ENCODE assay signal across 8 cellular contexts in the genomic region with DNA sequence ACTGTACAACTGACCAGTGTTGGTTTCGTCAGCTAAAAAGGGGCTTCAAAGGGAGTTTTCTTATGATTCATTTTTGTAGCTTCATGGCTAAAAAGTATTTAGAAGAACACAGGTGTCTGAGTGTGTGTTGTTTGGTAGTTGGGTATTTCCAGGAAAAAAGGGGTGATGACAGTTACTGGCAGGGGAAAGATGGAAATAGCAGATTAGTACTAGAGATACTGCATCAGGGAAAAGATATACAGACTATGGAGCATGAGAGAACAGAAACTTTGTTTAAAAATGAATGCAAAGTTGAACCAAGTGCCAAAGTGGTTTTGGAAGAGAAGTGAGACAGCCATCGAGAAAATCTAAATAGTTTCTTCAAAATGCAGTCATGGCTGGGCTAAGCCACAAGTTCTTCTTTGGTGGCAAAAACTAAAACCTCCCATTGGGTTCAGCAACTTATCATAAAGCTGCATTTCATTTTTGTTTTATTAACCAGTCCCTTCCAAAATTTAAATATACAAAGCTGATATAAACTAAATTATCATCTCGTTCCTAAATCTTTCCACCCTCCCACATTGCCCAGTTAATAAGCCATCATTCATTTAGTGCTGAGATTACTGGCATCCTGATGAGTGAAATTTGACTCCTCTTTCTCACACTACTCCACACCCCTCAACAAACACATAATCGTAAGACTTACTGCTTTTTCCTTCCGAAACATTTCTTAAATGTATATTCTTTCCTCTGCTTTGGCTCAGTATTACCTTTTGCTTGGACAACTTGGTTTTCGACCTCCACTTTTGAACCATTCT. TPM values are rescaled to one million over a fixed set of nuclear protein-coding genes. Genes with fewer than 3 reads are reported as not detected.
DNase-seq lines count a peak whose midpoint lies in the region; ATAC-seq and TF ChIP-seq lines count a peak whose summit lies in the region.

No MANE protein-coding gene starts in this region.

- H4K20me1 ChIP-seq in GM23338 (replicated peaks; ENCODE audit: insufficient read depth) (no peaks in the 10 kb centered on the region), H9 (ENCODE audit: control insufficient read depth, insufficient read depth, insufficient read length) (no peaks in the 10 kb centered on the region)

- H3K9me3 ChIP-seq in neutrophil (no peaks in the 10 kb centered on the region), H9 (ENCODE audit: control insufficient read depth, low read depth, low read length) (no peaks in the 10 kb centered on the region)

- H3K4me1 ChIP-seq in GM23338 (ENCODE audit: insufficient read depth) (no peaks in the 10 kb centered on the region; the same call in 1 of the 2 replicates), neutrophil (ENCODE audit: control insufficient read depth in 1 of 2, insufficient read depth in 1 of 2, low read depth in 1 of 2, low read length in 1 of 2) (peaks cover 34 to 38% of the 10 kb centered on the region in 2 experiments), H9 (ENCODE audit: insufficient read depth, low read length) (no peaks in the 10 kb centered on the region)

- WGBS in H9 (ENCODE audit: extremely low coverage, insufficient read length, low lambda C conversion rate): 100% methylated on average over 3 of the region's 6 CpGs

- H3F3A ChIP-seq in GM23338 (replicated peaks; ENCODE audit: low read depth): no peaks in the 10 kb centered on the region; the same call in 1 of the 2 replicates

- peak; percentile 44 to 49 for ATAC-seq in activated CD4-positive, CD25-positive, alpha-beta regulatory T cell treated with anti-CD3 and anti-CD28 coated beads, Interleukin-2, amount 50 U/mL, for 24 hours
- no peak for ATAC-seq in GM23338
- ATAC-seq in HG03571 (IDR thresholded peaks at IDR 0.05; ENCODE audit: unreplicated experiment): peak; percentile 43

- H2BK15ac ChIP-seq in H9 (ENCODE audit: low read depth, low read length): no peak overlapping the region

- H3K23me2 ChIP-seq in H9 (ENCODE audit: insufficient read length, low read depth, low read length, poor library complexity, severe bottlenecking): no peaks in the 10 kb centered on the region

- H3K4me3 Mint-ChIP-seq in GM23338 (no peak overlapping the region), H9 (no peak overlapping the region)

- no peak overlapping the region for H3K56ac ChIP-seq in H9 (ENCODE audit: insufficient read length, low read depth, low read length)

- H2BK20ac ChIP-seq in H9 (ENCODE audit: low read depth, low read length, poor library complexity, severe bottlenecking): no peak overlapping the region

- H3K27me3 Mint-ChIP-seq in GM23338 (ENCODE audit: insufficient read depth, low read depth, poor library complexity) (peaks cover 2% of the 10 kb centered on the region), H9 (ENCODE audit: low read depth) (no peaks in the 10 kb centered on the region)

- no peak overlapping the region for H2BK120ac ChIP-seq in H9 (ENCODE audit: low read depth, low read length, poor library complexity, severe bottlenecking)

- peak overlapping the region; percentile 47; the same call in 1 of the 2 replicates for H3K27ac ChIP-seq in GM23338 (ENCODE audit: low read depth)
- peak overlapping the region; percentile 32 for H3K27ac ChIP-seq in neutrophil
- H3K27ac ChIP-seq in H9 (ENCODE audit: insufficient read length, low read depth, low read length): no peak overlapping the region

- H3K4me2 ChIP-seq in GM23338: no peak overlapping the region
- no peak overlapping the region for H3K4me2 ChIP-seq in H9 (ENCODE audit: insufficient read depth, insufficient read length, low read length)

- H3K9me3 Mint-ChIP-seq in GM23338 (peaks cover 2% of the 10 kb centered on the region; the same call in 2 of the 3 replicates), H9 (no peaks in the 10 kb centered on the region)

- TF ChIP-seq CTCF in GM23338 (conservative IDR thresholded peaks at IDR 0.05; ENCODE audit: low read depth in 2 of 2): no peak
- TF ChIP-seq CTCF in neutrophil (IDR thresholded peaks at IDR 0.05): no peak
- TF ChIP-seq CTCF in H9 (conservative IDR thresholded peaks at IDR 0.05): no peak

- no peak overlapping the region for H4K5ac ChIP-seq in H9 (ENCODE audit: insufficient read length, low read depth, low read length)

- H3K4me3 ChIP-seq in GM23338 (no peak overlapping the region), neutrophil (ENCODE audit: low read depth in 1 of 2, low read length in 1 of 2) (no peak overlapping the region)

- no peak overlapping the region for H2AK5ac ChIP-seq in H9 (ENCODE audit: insufficient read length, low read length)

- H2AFZ ChIP-seq in GM23338: no peak overlapping the region
- no peak overlapping the region for H2AFZ ChIP-seq in H9 (ENCODE audit: low read length)

- no peak overlapping the region for H3K18ac ChIP-seq in H9 (ENCODE audit: insufficient read length, low read depth, low read length)

- H3K79me2 ChIP-seq in GM23338 (replicated peaks; ENCODE audit: insufficient read depth): peaks cover 3% of the 10 kb centered on the region; the same call in 1 of the 2 replicates
- H3K79me2 ChIP-seq in H9 (ENCODE audit: insufficient read depth, low read length): no peaks in the 10 kb centered on the region

- H3K36me3 Mint-ChIP-seq in GM23338 (ENCODE audit: low read depth) (no peaks in the 10 kb centered on the region), H9 (ENCODE audit: insufficient read depth in 1 of 3, low read depth in 3 of 3) (no peaks in the 10 kb centered on the region; a peak in 1 of 7 replicates)

- H3K4me1 Mint-ChIP-seq in GM23338: peaks cover 12% of the 10 kb centered on the region
- peaks cover 8 to 10% of the 10 kb centered on the region in 2 experiments for H3K4me1 Mint-ChIP-seq in H9

- H3K4ac ChIP-seq in H9 (ENCODE audit: low read depth, low read length): no peak overlapping the region

- no peak overlapping the region for H4K8ac ChIP-seq in H9 (replicated peaks; ENCODE audit: insufficient read length, low read depth, low read length)

- DNase-seq in activated CD4-positive, CD25-positive, alpha-beta regulatory T cell (lab: John Stamatoyannopoulos, UW): no peak
- no peak for DNase-seq in GM23338 (ENCODE audit: low spot score)
- DNase-seq in NCI-H1930 (lab: John Stamatoyannopoulos, UW): no peak
- DNase-seq in H9: no peak
- DNase-seq in effector CD4-positive, alpha-beta T cell: no peak

- no peaks in the 10 kb centered on the region for H3K79me1 ChIP-seq in H9 (ENCODE audit: insufficient read depth, low read depth, low read length, poor library complexity, severe bottlenecking)

- H3K27me3 ChIP-seq in GM23338 (ENCODE audit: insufficient read depth) (no peaks in the 10 kb centered on the region), neutrophil (no peaks in the 10 kb centered on the region), H9 (ENCODE audit: insufficient read depth, low read length) (no peaks in the 10 kb centered on the region)

- no peak overlapping the region for H3K14ac ChIP-seq in H9 (ENCODE audit: insufficient read depth, low read length)

- no peak overlapping the region for H3K23ac ChIP-seq in H9 (ENCODE audit: insufficient read length, low read depth, low read length)

- H3K9me2 ChIP-seq in GM23338 (ENCODE audit: insufficient read depth): no peaks in the 10 kb centered on the region

- H3K36me3 ChIP-seq in GM23338 (ENCODE audit: insufficient read depth) (no peaks in the 10 kb centered on the region), neutrophil (no peaks in the 10 kb centered on the region)

- H2BK5ac ChIP-seq in H9 (ENCODE audit: insufficient read length, low read length): no peak overlapping the region

- H2BK12ac ChIP-seq in H9 (ENCODE audit: insufficient read length, low read depth, low read length): no peak overlapping the region

- H4K91ac ChIP-seq in H9 (ENCODE audit: insufficient read length, low read depth, low read length): no peak overlapping the region

- H3K9ac ChIP-seq in H9 (ENCODE audit: extremely low read depth, insufficient read length, low read length): no peak overlapping the region

- H3K27ac Mint-ChIP-seq in GM23338: 0 out of 2 replicates have a peak overlapping the region, but pooled peaks have one; percentile 0
- peak overlapping the region in 1 of 3 experiments; percentile 72; a peak in 2 of 7 replicates for H3K27ac Mint-ChIP-seq in H9

- H3T11ph ChIP-seq in H9 (ENCODE audit: low read length): no peak overlapping the region

TF ChIP-seq in GM23338, 12 proteins besides CTCF, POLR2A, EP300 and RAD21 (continues in another document):
- TF ChIP-seq ZNF114 (CRISPR knock-in tag; IDR thresholded peaks at IDR 0.05) (no peak), POLR2AphosphoS5 (IDR thresholded peaks at IDR 0.05; ENCODE audit: low read depth) (no peak), CREB1 (CRISPR knock-in tag; IDR thresholded peaks at IDR 0.05; ENCODE audit: low read depth) (no peak)

RNA-seq across cellular contexts. Expression of a gene that starts 33.5 kb away (rescaled TPM):
- total RNA-seq in GM23338 (2014; rRNA removed; shearing (Covaris generic)): 17.7 and 32.6 TPM in 2 replicates
- 5.8 and 7.4 TPM in 2 replicates for polyA plus RNA-seq in GM23338 (2016; fragmentation: Nextera tagmentation; extraction: Ambion mirVana)
- 27.5 and 27.7 TPM in 2 replicates for total RNA-seq in H9 (2021)
